24 cellular contexts compared by ENCODE assay signal in the genomic region with DNA sequence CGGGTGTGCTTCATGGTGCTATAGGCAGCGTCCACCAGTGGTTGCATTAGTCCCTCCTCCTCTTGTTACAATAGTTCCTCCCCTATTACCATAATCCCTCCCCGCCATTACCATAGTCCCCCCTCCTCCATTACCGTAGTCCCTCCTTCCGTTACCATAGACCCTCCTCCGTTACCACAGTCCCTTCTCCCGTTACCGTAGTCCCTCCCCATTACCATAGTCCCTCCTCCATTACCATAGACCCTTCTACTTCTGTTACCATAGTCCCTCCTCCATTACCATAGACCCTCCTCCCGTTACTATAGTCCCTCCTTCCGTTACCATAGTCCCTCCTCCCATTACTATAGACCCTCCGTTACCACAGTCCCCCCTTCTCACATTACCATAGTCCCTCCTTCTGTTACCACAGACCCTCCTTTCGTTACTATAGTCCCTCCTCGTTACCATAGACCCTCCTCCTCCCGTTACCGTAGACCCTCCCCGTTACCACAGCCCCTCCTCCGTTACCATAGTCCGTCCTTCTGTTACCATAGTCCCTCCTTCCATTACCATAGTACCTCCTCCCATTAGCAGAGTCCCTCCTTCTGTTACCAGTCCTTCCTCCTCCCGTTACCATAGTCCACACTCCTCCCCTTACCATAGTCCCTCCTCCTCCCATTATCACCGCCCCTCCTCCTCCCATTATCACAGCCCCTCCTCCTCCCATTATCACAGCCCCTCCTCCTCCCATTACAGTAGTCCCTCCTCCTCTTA.
DNase-seq lines count a peak whose midpoint lies in the region; ATAC-seq, FAIRE-seq and TF ChIP-seq lines count a peak whose summit lies in the region.
"Had no signal": no experiment of that assay in that cellular context is flagged by ENCODE, and none has a peak within 500 bp of the region (broad histone marks: within the 10 kb centered on the region; RNA-seq: fewer than 3 reads in every experiment).

No MANE protein-coding gene starts in this region.

- no peak overlapping the region for H3K27ac ChIP-seq in breast epithelium
- no peak overlapping the region for H3K27ac ChIP-seq in astrocyte (ENCODE audit: low read depth, low read length)
- H3K27ac ChIP-seq: upper lobe of right lung had no signal

- POLR2A ChIA-PET in MCF 10A (lab: Yijun Ruan, JAX), result no interaction called here

- no peaks in the 10 kb centered on the region for H3K9me3 Mint-ChIP-seq in MCF 10A (ENCODE audit: unreplicated experiment)
- H3K9me3 Mint-ChIP-seq in astrocyte (ENCODE audit: unreplicated experiment), result no peaks in the 10 kb centered on the region
- H3K9me3 Mint-ChIP-seq in stimulated activated naive CD8-positive, alpha-beta T cell treated with anti-CD3 and anti-CD28 coated beads, Interleukin-15, amount 100 ng/mL, for 72 hours, result peaks cover 0 to 8% of the 10 kb centered on the region in 2 donors
- H3K9me3 Mint-ChIP-seq: activated CD4-positive, alpha-beta memory T cell treated with anti-CD3 and anti-CD28 coated beads for 36 hours; activated T-cell treated with anti-CD3 and anti-CD28 coated beads, Interleukin-2, amount 50 U/mL, for 4 hours; stimulated activated naive CD8-positive, alpha-beta T cell treated with anti-CD3 and anti-CD28 coated beads, Interleukin-15, Interleukin-2, amounts not matched to agents 100 ng/mL and 50 ng/mL, for 24 hours had no signal

- H3K36me3 Mint-ChIP-seq in MCF 10A (ENCODE audit: insufficient read depth, unreplicated experiment) (peaks cover 5% of the 10 kb centered on the region), astrocyte (ENCODE audit: low read depth, unreplicated experiment) (peaks cover 12% of the 10 kb centered on the region)

- H3K4me1 ChIP-seq in breast epithelium, result no peaks in the 10 kb centered on the region
- H3K4me1 ChIP-seq in astrocyte (ENCODE audit: insufficient read depth, low read length), result peaks cover 7% of the 10 kb centered on the region
- H3K4me1 ChIP-seq: upper lobe of right lung had no signal

- FAIRE-seq in astrocyte (lab: Jason Lieb, UNC), result no peak
- FAIRE-seq: GM19239 had no signal

- H3K4me3 ChIP-seq in breast epithelium, result no peak overlapping the region
- no peak overlapping the region for H3K4me3 ChIP-seq in astrocyte (ENCODE audit: insufficient read depth, low read depth, low read length)
- H3K4me3 ChIP-seq: upper lobe of right lung had no signal

- no peak overlapping the region for H2AFZ ChIP-seq in astrocyte (ENCODE audit: low read depth, low read length)

- H3K4me2 ChIP-seq in astrocyte (ENCODE audit: low read length), result peak overlapping the region; percentile 50

- DNase-seq in MCF 10A (ENCODE audit: unreplicated experiment), result no peak
- no peak for DNase-seq in breast epithelium (ENCODE audit: low spot score in 2 of 2)
- DNase-seq in astrocyte (ENCODE audit: low read depth), result peak; percentile 47
- DNase-seq in iPS DF 19.7 (ENCODE audit: low read depth, low spot score), result peak; percentile 68
- DNase-seq in renal cortical epithelial cell (ENCODE audit: low read depth), result peak; percentile 6
- DNase-seq in NCI-H524 (lab: John Stamatoyannopoulos, UW), result no peak
- DNase-seq in stimulated activated naive CD8-positive, alpha-beta T cell treated with anti-CD3 and anti-CD28 coated beads, Interleukin-15, amount 100 ng/mL, for 72 hours, result no peak
- DNase-seq in stimulated activated CD8-positive, alpha-beta memory T cell treated with anti-CD3 and anti-CD28 coated beads, Interleukin-4, amount 100 ng/mL, for 48 hours, result no peak
- DNase-seq: 8988T; activated CD4-positive, alpha-beta memory T cell treated with anti-CD3 and anti-CD28 coated beads for 36 hours; activated T-cell treated with anti-CD3 and anti-CD28 coated beads, Interleukin-2, amount 50 U/mL, for 4 hours; central memory CD4-positive, alpha-beta T cell; DMS53; effector CD8-positive, alpha-beta T cell; hippocampal formation; naive thymus-derived CD4-positive, alpha-beta T cell; NCI-H1436; NCI-H345; stimulated activated CD4-positive, alpha-beta T cell treated with anti-CD3 and anti-CD28 coated beads, Interleukin-12 subunit alpha, Interleukin-12 subunit beta, amount 100 ng/mL, for 4 hours; T-helper 1 cell; upper lobe of right lung had no signal

- no peak for ATAC-seq in stimulated activated naive CD8-positive, alpha-beta T cell treated with anti-CD3 and anti-CD28 coated beads, Interleukin-15, amount 100 ng/mL, for 72 hours
- ATAC-seq: activated T-cell treated with anti-CD3 and anti-CD28 coated beads, Interleukin-2, amount 50 U/mL, for 4 hours; naive thymus-derived CD4-positive, alpha-beta T cell; upper lobe of right lung had no signal

- CTCF ChIA-PET in MCF 10A (lab: Yijun Ruan, JAX), result no interaction called here

- intact Hi-C loops in MCF 10A (cut with micrococcal nuclease) (no loop called here), breast epithelium (cut with DNase I; ENCODE audit: low total_unique reads) (no loop called here)

- H3K79me2 ChIP-seq in astrocyte (ENCODE audit: insufficient read depth, low read length), result no peaks in the 10 kb centered on the region

- no peaks in the 10 kb centered on the region for H3K27me3 ChIP-seq in breast epithelium
- no peaks in the 10 kb centered on the region for H3K27me3 ChIP-seq in astrocyte (ENCODE audit: insufficient read depth, low read length)
- H3K27me3 ChIP-seq: upper lobe of right lung had no signal

- H4K20me1 ChIP-seq in astrocyte (ENCODE audit: insufficient read depth, low read length), result no peaks in the 10 kb centered on the region

- H3K4me3 Mint-ChIP-seq in MCF 10A (ENCODE audit: unreplicated experiment) (no peak overlapping the region), astrocyte (ENCODE audit: unreplicated experiment) (no peak overlapping the region)
- H3K4me3 Mint-ChIP-seq in stimulated activated naive CD8-positive, alpha-beta T cell treated with anti-CD3 and anti-CD28 coated beads, Interleukin-15, amount 100 ng/mL, for 72 hours, result no peak overlapping the region
- H3K4me3 Mint-ChIP-seq: activated CD4-positive, alpha-beta memory T cell treated with anti-CD3 and anti-CD28 coated beads for 36 hours; activated naive CD8-positive, alpha-beta T cell; activated T-cell treated with anti-CD3 and anti-CD28 coated beads, Interleukin-2, amount 50 U/mL, for 4 hours; naive thymus-derived CD4-positive, alpha-beta T cell; stimulated activated naive CD8-positive, alpha-beta T cell treated with anti-CD3 and anti-CD28 coated beads, Interleukin-15, Interleukin-2, amounts not matched to agents 100 ng/mL and 50 ng/mL, for 24 hours had no signal

- TF ChIP-seq POLR2A in breast epithelium (IDR thresholded peaks at IDR 0.05), result no peak

- H3K27me3 Mint-ChIP-seq in MCF 10A (ENCODE audit: insufficient read depth, unreplicated experiment), result no peaks in the 10 kb centered on the region
- H3K27me3 Mint-ChIP-seq in astrocyte (ENCODE audit: low read depth, unreplicated experiment), result no peaks in the 10 kb centered on the region
- H3K27me3 Mint-ChIP-seq in stimulated activated naive CD8-positive, alpha-beta T cell treated with anti-CD3 and anti-CD28 coated beads, Interleukin-15, amount 100 ng/mL, for 72 hours, result no peaks in the 10 kb centered on the region
- H3K27me3 Mint-ChIP-seq: activated CD4-positive, alpha-beta memory T cell treated with anti-CD3 and anti-CD28 coated beads for 36 hours; activated naive CD8-positive, alpha-beta T cell; naive thymus-derived CD4-positive, alpha-beta T cell; stimulated activated naive CD8-positive, alpha-beta T cell treated with anti-CD3 and anti-CD28 coated beads, Interleukin-15, Interleukin-2, amounts not matched to agents 100 ng/mL and 50 ng/mL, for 24 hours had no signal

- H3K4me1 Mint-ChIP-seq in MCF 10A (ENCODE audit: insufficient read depth, unreplicated experiment) (no peaks in the 10 kb centered on the region), astrocyte (ENCODE audit: low read depth, unreplicated experiment) (peaks cover 3% of the 10 kb centered on the region)
- no peaks in the 10 kb centered on the region for H3K4me1 Mint-ChIP-seq in stimulated activated naive CD8-positive, alpha-beta T cell treated with anti-CD3 and anti-CD28 coated beads, Interleukin-15, amount 100 ng/mL, for 72 hours

- H3K9ac ChIP-seq in astrocyte (ENCODE audit: low read length), result no peak overlapping the region

- no TSS peak for BruUV-seq in MCF 10A (replicated peaks; lab: Mats Ljungman, UMichigan)

- H3K9me3 ChIP-seq in breast epithelium, result no peaks in the 10 kb centered on the region
- H3K9me3 ChIP-seq in astrocyte (ENCODE audit: insufficient read depth, low read depth, low read length), result no peaks in the 10 kb centered on the region
- H3K9me3 ChIP-seq: upper lobe of right lung had no signal

- H3K27ac Mint-ChIP-seq in MCF 10A (ENCODE audit: low read depth, unreplicated experiment) (peak overlapping the region; percentile 28), astrocyte (ENCODE audit: unreplicated experiment) (no peak overlapping the region)
- H3K27ac Mint-ChIP-seq in stimulated activated naive CD8-positive, alpha-beta T cell treated with anti-CD3 and anti-CD28 coated beads, Interleukin-15, amount 100 ng/mL, for 72 hours, result peak overlapping the region in 1 of 2 donors; percentile 85
- H3K27ac Mint-ChIP-seq: activated CD4-positive, alpha-beta memory T cell treated with anti-CD3 and anti-CD28 coated beads for 36 hours; activated naive CD8-positive, alpha-beta T cell; naive thymus-derived CD4-positive, alpha-beta T cell; stimulated activated naive CD8-positive, alpha-beta T cell treated with anti-CD3 and anti-CD28 coated beads, Interleukin-15, Interleukin-2, amounts not matched to agents 100 ng/mL and 50 ng/mL, for 24 hours had no signal

- H3K36me3 ChIP-seq in breast epithelium (no peaks in the 10 kb centered on the region), astrocyte (ENCODE audit: insufficient read depth, low read length) (no peaks in the 10 kb centered on the region)
- H3K36me3 ChIP-seq: upper lobe of right lung had no signal

- TF ChIP-seq CTCF in MCF 10A (IDR thresholded peaks at IDR 0.05; ENCODE audit: unreplicated experiment) (no peak), breast epithelium (IDR thresholded peaks at IDR 0.05) (no peak), astrocyte (IDR thresholded peaks at IDR 0.05; ENCODE audit: insufficient read depth, low read depth, low read length) (no peak)

Comparison
In these comparisons a context has a peak if more than half of its experiments do, and no peak if none do; other contexts are left out.
1. DNase-seq: peak in astrocyte (single experiment), iPS DF 19.7 (single experiment) and renal cortical epithelial cell (single experiment); none in MCF 10A (single experiment), breast epithelium (0 of 2), NCI-H524 (0 of 2), stimulated activated naive CD8-positive, alpha-beta T cell treated with anti-CD3 and anti-CD28 coated beads, Interleukin-15, amount 100 ng/mL, for 72 hours (0 of 2) and stimulated activated CD8-positive, alpha-beta memory T cell treated with anti-CD3 and anti-CD28 coated beads, Interleukin-4, amount 100 ng/mL, for 48 hours (single experiment).